7 cellular contexts compared by ENCODE assay signal in genomic region chr22:22239311-22239939, GRCh38. TPM values are rescaled to one million over a fixed set of nuclear protein-coding genes. Genes with fewer than 3 reads are reported as not detected.
"Had no signal": no experiment of that assay in that cellular context is flagged by ENCODE, and none has a peak within 500 bp of the region (broad histone marks: within the 10 kb centered on the region; RNA-seq: fewer than 3 reads in every experiment).

No MANE protein-coding gene starts in this region.

- H3K27ac Mint-ChIP-seq: H9 had no signal

- H3K27ac ChIP-seq: GM23248 had no signal

- H2AFZ ChIP-seq: GM23248 had no signal

- H3K4me3 Mint-ChIP-seq: H9 had no signal

- DNase-seq: GM23248, H9, HCEC 1CT, IMR-90, KBM-7 had no signal

- H3K9ac ChIP-seq: GM23248 had no signal

- H3K4me3 ChIP-seq: GM23248 had no signal

RNA-seq across cellular contexts. Expression of gene VPREB1, which starts 5.2 kb away (rescaled TPM):
- total RNA-seq: GM23248, H1, H9, HT-29, IMR-90 had no signal
- polyA plus RNA-seq: GM23248, H1, IMR-90 had no signal
